In the genomic region with DNA sequence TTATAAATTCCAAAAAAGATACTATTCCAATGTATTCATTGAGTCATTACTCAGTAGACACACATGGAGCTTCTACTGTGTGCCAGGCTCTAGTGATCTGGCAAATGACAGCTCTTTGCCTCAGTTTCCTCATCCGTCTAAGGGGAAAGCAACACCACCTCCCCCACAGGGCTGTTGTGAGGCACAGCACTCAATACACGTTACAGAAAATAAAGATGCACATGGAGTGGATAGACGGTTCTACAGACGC, we compare ENCODE assay signal across 1 cellular context.
TF ChIP-seq lines count a peak whose summit lies in the region.

No MANE protein-coding gene starts in this region.

TF ChIP-seq in K562, 482 proteins besides CTCF, POLR2A, EP300 and RAD21 (continued from another document and continues in another):
- TF ChIP-seq KDM5B (IDR thresholded peaks at IDR 0.05; ENCODE audit: insufficient replicate concordance, low read depth, low read length) = no peak
- TF ChIP-seq CHD4 (IDR thresholded peaks at IDR 0.05; ENCODE audit: insufficient read depth, insufficient replicate concordance, low read depth, low read length, poor library complexity, severe bottlenecking) = no peak
- no peak for TF ChIP-seq USF1 (CRISPR knock-in tag; IDR thresholded peaks at IDR 0.05)
- no peak for TF ChIP-seq CC2D1A (IDR thresholded peaks at IDR 0.05)
- TF ChIP-seq, protein P1, sequence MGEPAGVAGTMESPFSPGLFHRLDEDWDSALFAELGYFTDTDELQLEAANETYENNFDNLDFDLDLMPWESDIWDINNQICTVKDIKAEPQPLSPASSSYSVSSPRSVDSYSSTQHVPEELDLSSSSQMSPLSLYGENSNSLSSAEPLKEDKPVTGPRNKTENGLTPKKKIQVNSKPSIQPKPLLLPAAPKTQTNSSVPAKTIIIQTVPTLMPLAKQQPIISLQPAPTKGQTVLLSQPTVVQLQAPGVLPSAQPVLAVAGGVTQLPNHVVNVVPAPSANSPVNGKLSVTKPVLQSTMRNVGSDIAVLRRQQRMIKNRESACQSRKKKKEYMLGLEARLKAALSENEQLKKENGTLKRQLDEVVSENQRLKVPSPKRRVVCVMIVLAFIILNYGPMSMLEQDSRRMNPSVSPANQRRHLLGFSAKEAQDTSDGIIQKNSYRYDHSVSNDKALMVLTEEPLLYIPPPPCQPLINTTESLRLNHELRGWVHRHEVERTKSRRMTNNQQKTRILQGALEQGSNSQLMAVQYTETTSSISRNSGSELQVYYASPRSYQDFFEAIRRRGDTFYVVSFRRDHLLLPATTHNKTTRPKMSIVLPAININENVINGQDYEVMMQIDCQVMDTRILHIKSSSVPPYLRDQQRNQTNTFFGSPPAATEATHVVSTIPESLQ (CRISPR knock-in tag; IDR thresholded peaks at IDR 0.05) = no peak
- TF ChIP-seq TBL1XR1 (IDR thresholded peaks at IDR 0.05; ENCODE audit: low read length in 2 of 2) = no peak
- no peak for TF ChIP-seq BRD4 (IDR thresholded peaks at IDR 0.05)
- TF ChIP-seq C11orf30 (IDR thresholded peaks at IDR 0.05; ENCODE audit: low read depth) = no peak
- TF ChIP-seq HMG20A (CRISPR knock-in tag; conservative IDR thresholded peaks at IDR 0.05) = no peak
- TF ChIP-seq, protein P2, sequence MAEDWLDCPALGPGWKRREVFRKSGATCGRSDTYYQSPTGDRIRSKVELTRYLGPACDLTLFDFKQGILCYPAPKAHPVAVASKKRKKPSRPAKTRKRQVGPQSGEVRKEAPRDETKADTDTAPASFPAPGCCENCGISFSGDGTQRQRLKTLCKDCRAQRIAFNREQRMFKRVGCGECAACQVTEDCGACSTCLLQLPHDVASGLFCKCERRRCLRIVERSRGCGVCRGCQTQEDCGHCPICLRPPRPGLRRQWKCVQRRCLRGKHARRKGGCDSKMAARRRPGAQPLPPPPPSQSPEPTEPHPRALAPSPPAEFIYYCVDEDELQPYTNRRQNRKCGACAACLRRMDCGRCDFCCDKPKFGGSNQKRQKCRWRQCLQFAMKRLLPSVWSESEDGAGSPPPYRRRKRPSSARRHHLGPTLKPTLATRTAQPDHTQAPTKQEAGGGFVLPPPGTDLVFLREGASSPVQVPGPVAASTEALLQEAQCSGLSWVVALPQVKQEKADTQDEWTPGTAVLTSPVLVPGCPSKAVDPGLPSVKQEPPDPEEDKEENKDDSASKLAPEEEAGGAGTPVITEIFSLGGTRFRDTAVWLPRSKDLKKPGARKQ (CRISPR knock-in tag; IDR thresholded peaks at IDR 0.05) = no peak
- TF ChIP-seq GTF2A2 (tag; IDR thresholded peaks at IDR 0.05) = peak; percentile 52; the same call in 1 of the 2 replicates
- TF ChIP-seq ZNF232 (CRISPR knock-in tag; IDR thresholded peaks at IDR 0.05) = no peak
- no peak for TF ChIP-seq ZC3H4 (CRISPR knock-in tag; IDR thresholded peaks at IDR 0.05; ENCODE audit: borderline replicate concordance)
- TF ChIP-seq HNRNPH1 (optimal IDR thresholded peaks at IDR 0.05; ENCODE audit: low read depth, low read length) = no peak
- TF ChIP-seq HDAC8 (tag; IDR thresholded peaks at IDR 0.05) = no peak; the same call in none of the 2 replicates
- no peak for TF ChIP-seq SRSF7 (optimal IDR thresholded peaks at IDR 0.05; ENCODE audit: low read depth, low read length)
- TF ChIP-seq PKNOX1 (IDR thresholded peaks at IDR 0.05) = no peak
- TF ChIP-seq, protein P3, sequence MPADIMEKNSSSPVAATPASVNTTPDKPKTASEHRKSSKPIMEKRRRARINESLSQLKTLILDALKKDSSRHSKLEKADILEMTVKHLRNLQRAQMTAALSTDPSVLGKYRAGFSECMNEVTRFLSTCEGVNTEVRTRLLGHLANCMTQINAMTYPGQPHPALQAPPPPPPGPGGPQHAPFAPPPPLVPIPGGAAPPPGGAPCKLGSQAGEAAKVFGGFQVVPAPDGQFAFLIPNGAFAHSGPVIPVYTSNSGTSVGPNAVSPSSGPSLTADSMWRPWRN (IDR thresholded peaks at IDR 0.05; ENCODE audit: low read depth) = no peak
- TF ChIP-seq HNRNPL (IDR thresholded peaks at IDR 0.05; ENCODE audit: low read depth, low read length) = no peak
- no peak for TF ChIP-seq SP2 (IDR thresholded peaks at IDR 0.05; ENCODE audit: extremely low read depth, low read depth, low read length, poor library complexity, severe bottlenecking)
- TF ChIP-seq, protein P4, sequence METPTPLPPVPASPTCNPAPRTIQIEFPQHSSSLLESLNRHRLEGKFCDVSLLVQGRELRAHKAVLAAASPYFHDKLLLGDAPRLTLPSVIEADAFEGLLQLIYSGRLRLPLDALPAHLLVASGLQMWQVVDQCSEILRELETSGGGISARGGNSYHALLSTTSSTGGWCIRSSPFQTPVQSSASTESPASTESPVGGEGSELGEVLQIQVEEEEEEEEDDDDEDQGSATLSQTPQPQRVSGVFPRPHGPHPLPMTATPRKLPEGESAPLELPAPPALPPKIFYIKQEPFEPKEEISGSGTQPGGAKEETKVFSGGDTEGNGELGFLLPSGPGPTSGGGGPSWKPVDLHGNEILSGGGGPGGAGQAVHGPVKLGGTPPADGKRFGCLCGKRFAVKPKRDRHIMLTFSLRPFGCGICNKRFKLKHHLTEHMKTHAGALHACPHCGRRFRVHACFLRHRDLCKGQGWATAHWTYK (CRISPR knock-in tag; IDR thresholded peaks at IDR 0.05) = no peak; the same call in 1 of the 2 replicates
- no peak for TF ChIP-seq MIER1 (IDR thresholded peaks at IDR 0.05; ENCODE audit: low read depth)
- peak; percentile 61 for TF ChIP-seq LCOR (CRISPR knock-in tag; IDR thresholded peaks at IDR 0.05)
- no peak for TF ChIP-seq MED1 (CRISPR knock-in tag; IDR thresholded peaks at IDR 0.05; ENCODE audit: borderline replicate concordance)
- TF ChIP-seq ELK3 (CRISPR knock-in tag; IDR thresholded peaks at IDR 0.05) = no peak
- TF ChIP-seq HOXB6 (CRISPR knock-in tag; IDR thresholded peaks at IDR 0.05; ENCODE audit: borderline replicate concordance) = 0 out of 2 replicates have a peak, but pooled peaks have one; percentile 14
- TF ChIP-seq, protein P5, sequence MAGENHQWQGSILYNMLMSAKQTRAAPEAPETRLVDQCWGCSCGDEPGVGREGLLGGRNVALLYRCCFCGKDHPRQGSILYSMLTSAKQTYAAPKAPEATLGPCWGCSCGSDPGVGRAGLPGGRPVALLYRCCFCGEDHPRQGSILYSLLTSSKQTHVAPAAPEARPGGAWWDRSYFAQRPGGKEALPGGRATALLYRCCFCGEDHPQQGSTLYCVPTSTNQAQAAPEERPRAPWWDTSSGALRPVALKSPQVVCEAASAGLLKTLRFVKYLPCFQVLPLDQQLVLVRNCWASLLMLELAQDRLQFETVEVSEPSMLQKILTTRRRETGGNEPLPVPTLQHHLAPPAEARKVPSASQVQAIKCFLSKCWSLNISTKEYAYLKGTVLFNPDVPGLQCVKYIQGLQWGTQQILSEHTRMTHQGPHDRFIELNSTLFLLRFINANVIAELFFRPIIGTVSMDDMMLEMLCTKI (IDR thresholded peaks at IDR 0.05; ENCODE audit: partially characterized antibody) = no peak
- peak; percentile 13; the same call in 1 of the 2 replicates for TF ChIP-seq GABPB1 (CRISPR knock-in tag; IDR thresholded peaks at IDR 0.05)
- TF ChIP-seq ZSCAN29 (IDR thresholded peaks at IDR 0.05) = no peak
- no peak for TF ChIP-seq ZBTB40 (IDR thresholded peaks at IDR 0.05)
- TF ChIP-seq ZBTB40 (CRISPR knock-in tag; IDR thresholded peaks at IDR 0.05) = no peak
- no peak for TF ChIP-seq SRSF1 (IDR thresholded peaks at IDR 0.05; ENCODE audit: low read depth, low read length)
- no peak for TF ChIP-seq ZNF436 (CRISPR knock-in tag; IDR thresholded peaks at IDR 0.05)
- no peak for TF ChIP-seq CBX5 (IDR thresholded peaks at IDR 0.05; ENCODE audit: borderline replicate concordance, low read depth)
- TF ChIP-seq TEAD4 (IDR thresholded peaks at IDR 0.05; ENCODE audit: low read length) = no peak
- no peak for TF ChIP-seq TEAD4 (CRISPR knock-in tag; IDR thresholded peaks at IDR 0.05; ENCODE audit: borderline replicate concordance)
- no peak for TF ChIP-seq ETV5 (CRISPR knock-in tag; IDR thresholded peaks at IDR 0.05; ENCODE audit: low read depth)
- no peak for TF ChIP-seq THAP12 (CRISPR knock-in tag; IDR thresholded peaks at IDR 0.05)
